ENCODE assay signal across 10 cellular contexts in genomic region chr3:88061749-88062148, GRCh38. TPM values are rescaled to one million over a fixed set of nuclear protein-coding genes. Genes with fewer than 3 reads are reported as not detected.
DNase-seq lines count a peak whose midpoint lies in the region; ATAC-seq, FAIRE-seq and TF ChIP-seq lines count a peak whose summit lies in the region.
"Had no signal": no experiment of that assay in that cellular context is flagged by ENCODE, and none has a peak within 500 bp of the region (broad histone marks: within the 10 kb centered on the region; RNA-seq: fewer than 3 reads in every experiment).

No MANE protein-coding gene starts in this region.

- H3K27ac ChIP-seq in CD4-positive, alpha-beta memory T cell (ENCODE audit: low read depth, low read length), result no peak overlapping the region
- H3K27ac ChIP-seq in HL-60 (replicated peaks) (peak overlapping the region; percentile 25; the same call in 1 of the 2 replicates), mesendoderm (ENCODE audit: low read depth, low read length) (no peak overlapping the region)

- no peaks in the 10 kb centered on the region for H3K36me3 ChIP-seq in CD4-positive, alpha-beta memory T cell (ENCODE audit: insufficient read depth, low read length)
- no peaks in the 10 kb centered on the region for H3K36me3 ChIP-seq in mesendoderm (ENCODE audit: control insufficient read depth, insufficient read depth, low read length)

- H3K27me3 ChIP-seq in CD4-positive, alpha-beta memory T cell (ENCODE audit: insufficient read depth, low read length), result no peaks in the 10 kb centered on the region
- H3K27me3 ChIP-seq in HL-60 (ENCODE audit: insufficient read depth, poor library complexity, severe bottlenecking) (no peaks in the 10 kb centered on the region), mesendoderm (ENCODE audit: insufficient read depth, low read length, poor library complexity) (no peaks in the 10 kb centered on the region)

- H3K27me3 Mint-ChIP-seq in CD4-positive, alpha-beta memory T cell, result no peaks in the 10 kb centered on the region
- no peaks in the 10 kb centered on the region for H3K27me3 Mint-ChIP-seq in activated CD4-positive, alpha-beta memory T cell treated with anti-CD3 and anti-CD28 coated beads for 36 hours

- CTCF ChIA-PET in CD4-positive, alpha-beta memory T cell (lab: Charles Lee; ENCODE audit: partially characterized antibody), result interaction anchor here (2.3 kb wide), 1 partner anchor 51 kb away, joined by 7 read pairs; no protein-coding TSS in a partner anchor
- CTCF ChIA-PET in activated CD4-positive, alpha-beta memory T cell treated with anti-CD3 and anti-CD28 coated beads for 36 hours (lab: Charles Lee), result interaction anchor here (1.7 kb wide), 1 partner anchor 52 kb away, joined by 8 read pairs; no protein-coding TSS in a partner anchor

- TF ChIP-seq CTCF in HL-60 (IDR thresholded peaks at IDR 0.05; ENCODE audit: insufficient read depth, low read length) (no peak), D721Med (IDR thresholded peaks at IDR 0.05; ENCODE audit: insufficient read depth, missing control alignments) (no peak)

- H3K9me3 ChIP-seq in CD4-positive, alpha-beta memory T cell (ENCODE audit: control insufficient read depth in 1 of 2, low read length in 2 of 2), result no peaks in the 10 kb centered on the region

- DNase-seq in CD4-positive, alpha-beta memory T cell, result no peak
- DNase-seq in HL-60 (ENCODE audit: low read depth in 1 of 2, low spot score in 1 of 2) (peak in 1 of 2 experiments; percentile 8), mesendoderm (no peak), D721Med (ENCODE audit: insufficient read length, low spot score) (no peak)
- DNase-seq in activated CD4-positive, alpha-beta memory T cell treated with anti-CD3 and anti-CD28 coated beads for 36 hours, result no peak
- no peak for DNase-seq in activated effector memory CD4-positive, alpha-beta T cell treated with Interleukin-2 at 50 U/mL for 16 hours
- DNase-seq: cerebellar nuclear complex, nucleus accumbens had no signal

- peaks cover 52% of the 10 kb centered on the region for H3K4me1 ChIP-seq in CD4-positive, alpha-beta memory T cell (ENCODE audit: insufficient read depth, low read length)
- no peaks in the 10 kb centered on the region for H3K4me1 ChIP-seq in mesendoderm (ENCODE audit: control insufficient read depth, low read depth, low read length)

- H2BK15ac ChIP-seq in mesendoderm (replicated peaks; ENCODE audit: low read depth), result no peak overlapping the region

- H3K23ac ChIP-seq in mesendoderm (ENCODE audit: low read length), result no peak overlapping the region

- H2AK5ac ChIP-seq in mesendoderm (ENCODE audit: low read length), result no peak overlapping the region

- no peak overlapping the region for H4K8ac ChIP-seq in mesendoderm (ENCODE audit: low read depth, low read length)

- WGBS in mesendoderm (ENCODE audit: extremely low coverage, insufficient coverage, low lambda C conversion rate), result 100% methylated on average over 1 of the region's 1 CpG

- H3K79me1 ChIP-seq in mesendoderm (ENCODE audit: low read length), result peaks cover 6% of the 10 kb centered on the region

- no peak overlapping the region for H2BK120ac ChIP-seq in mesendoderm (ENCODE audit: low read depth, low read length)

- H3K27ac Mint-ChIP-seq in CD4-positive, alpha-beta memory T cell, result no peak overlapping the region
- no peak overlapping the region for H3K27ac Mint-ChIP-seq in activated CD4-positive, alpha-beta memory T cell treated with anti-CD3 and anti-CD28 coated beads for 36 hours

- H3K18ac ChIP-seq in mesendoderm (ENCODE audit: low read length), result no peak overlapping the region

- H3K4me3 Mint-ChIP-seq in CD4-positive, alpha-beta memory T cell, result peak overlapping the region; percentile 4 to 65 (median 50)
- peak overlapping the region; percentile 4 for H3K4me3 Mint-ChIP-seq in activated CD4-positive, alpha-beta memory T cell treated with anti-CD3 and anti-CD28 coated beads for 36 hours

- peaks cover 8 to 25% of the 10 kb centered on the region in 2 donors for H3K36me3 Mint-ChIP-seq in CD4-positive, alpha-beta memory T cell
- H3K36me3 Mint-ChIP-seq in activated CD4-positive, alpha-beta memory T cell treated with anti-CD3 and anti-CD28 coated beads for 36 hours, result peaks cover 14% of the 10 kb centered on the region

- no peak for FAIRE-seq in D721Med (lab: Jason Lieb, UNC)

- ATAC-seq in HG03565 (IDR thresholded peaks at IDR 0.05; ENCODE audit: unreplicated experiment), result no peak
- ATAC-seq in HG02759 (IDR thresholded peaks at IDR 0.05; ENCODE audit: unreplicated experiment), result no peak

- H3K4me2 ChIP-seq in mesendoderm (ENCODE audit: low read length), result no peak overlapping the region

- no peak overlapping the region for H3K4me3 ChIP-seq in CD4-positive, alpha-beta memory T cell (ENCODE audit: low read length in 2 of 2)
- H3K4me3 ChIP-seq in HL-60 (replicated peaks; ENCODE audit: insufficient read depth, low read length) (no peak overlapping the region), mesendoderm (ENCODE audit: low read length) (no peak overlapping the region)

- H2BK5ac ChIP-seq in mesendoderm (ENCODE audit: low read length), result no peak overlapping the region

- peaks cover 35% of the 10 kb centered on the region for H3K79me2 ChIP-seq in mesendoderm (ENCODE audit: control insufficient read depth, insufficient read depth, low read length)

- peak overlapping the region; percentile 23 for H3K9ac ChIP-seq in mesendoderm (ENCODE audit: low read length)

- H4K5ac ChIP-seq in mesendoderm (ENCODE audit: low read length), result no peak overlapping the region

- H3K9me3 Mint-ChIP-seq in CD4-positive, alpha-beta memory T cell, result peaks cover 0 to 2% (median 0%) of the 10 kb centered on the region in 8 donors
- no peaks in the 10 kb centered on the region for H3K9me3 Mint-ChIP-seq in activated CD4-positive, alpha-beta memory T cell treated with anti-CD3 and anti-CD28 coated beads for 36 hours

- H3K4me1 Mint-ChIP-seq in CD4-positive, alpha-beta memory T cell, result peaks cover 31 to 73% (median 47%) of the 10 kb centered on the region in 4 donors
- peaks cover 43% of the 10 kb centered on the region for H3K4me1 Mint-ChIP-seq in activated CD4-positive, alpha-beta memory T cell treated with anti-CD3 and anti-CD28 coated beads for 36 hours (ENCODE audit: low read depth)

- intact Hi-C loops in CD4-positive, alpha-beta memory T cell (cut with micrococcal nuclease), result no loop called here
- intact Hi-C loops in activated CD4-positive, alpha-beta memory T cell treated with anti-CD3 and anti-CD28 coated beads for 36 hours (cut with micrococcal nuclease), result no loop called here

- no peak overlapping the region for H3K56ac ChIP-seq in mesendoderm (ENCODE audit: low read length)

- POLR2A ChIA-PET in CD4-positive, alpha-beta memory T cell (lab: Charles Lee; ENCODE audit: partially characterized antibody), result interaction anchor here (4.8 kb wide), 1 partner anchor 88 kb away, joined by 103 read pairs; the partner anchor contains the start of gene C3orf38
- POLR2A ChIA-PET in activated CD4-positive, alpha-beta memory T cell treated with anti-CD3 and anti-CD28 coated beads for 36 hours (lab: Charles Lee), result no interaction called here

- H3K4ac ChIP-seq in mesendoderm (ENCODE audit: low read depth, low read length), result no peak overlapping the region

RNA-seq across cellular contexts. Expression of gene ZNF654, which starts 2.7 kb away (rescaled TPM):
- total RNA-seq in CD4-positive, alpha-beta memory T cell, result 10 to 100 TPM; 26.8 to 30.3 TPM
- polyA plus RNA-seq in CD4-positive, alpha-beta memory T cell, result 10 to 100 TPM in 1 of 2 donors, 1 to 10 TPM in 1; 5.9 to 12.2 TPM
- total RNA-seq in activated CD4-positive, alpha-beta memory T cell treated with anti-CD3 and anti-CD28 coated beads for 36 hours, result 10 to 100 TPM; 15.6 to 16.7 TPM
- 2.8 TPM for polyA plus RNA-seq in mesendoderm (2013, experiment 1 of 2)
- 3.2 TPM for polyA plus RNA-seq in mesendoderm (2013, experiment 2 of 2)

RNA-seq across cellular contexts. Expression of gene CGGBP1, which starts 2.9 kb away (rescaled TPM):
- total RNA-seq in CD4-positive, alpha-beta memory T cell, result 100 to 1,000 TPM; 142 to 159 TPM
- 100 to 1,000 TPM in 1 of 2 donors, 10 to 100 TPM in 1; 94.2 to 104 TPM for polyA plus RNA-seq in CD4-positive, alpha-beta memory T cell
- 10 to 100 TPM; 87.7 to 88.9 TPM for total RNA-seq in activated CD4-positive, alpha-beta memory T cell treated with anti-CD3 and anti-CD28 coated beads for 36 hours
- 39.6 TPM for polyA plus RNA-seq in mesendoderm (2013, experiment 1 of 2)
- polyA plus RNA-seq in mesendoderm (2013, experiment 2 of 2), result 38.6 TPM
